9 cellular contexts compared by ENCODE assay signal in the genomic region with DNA sequence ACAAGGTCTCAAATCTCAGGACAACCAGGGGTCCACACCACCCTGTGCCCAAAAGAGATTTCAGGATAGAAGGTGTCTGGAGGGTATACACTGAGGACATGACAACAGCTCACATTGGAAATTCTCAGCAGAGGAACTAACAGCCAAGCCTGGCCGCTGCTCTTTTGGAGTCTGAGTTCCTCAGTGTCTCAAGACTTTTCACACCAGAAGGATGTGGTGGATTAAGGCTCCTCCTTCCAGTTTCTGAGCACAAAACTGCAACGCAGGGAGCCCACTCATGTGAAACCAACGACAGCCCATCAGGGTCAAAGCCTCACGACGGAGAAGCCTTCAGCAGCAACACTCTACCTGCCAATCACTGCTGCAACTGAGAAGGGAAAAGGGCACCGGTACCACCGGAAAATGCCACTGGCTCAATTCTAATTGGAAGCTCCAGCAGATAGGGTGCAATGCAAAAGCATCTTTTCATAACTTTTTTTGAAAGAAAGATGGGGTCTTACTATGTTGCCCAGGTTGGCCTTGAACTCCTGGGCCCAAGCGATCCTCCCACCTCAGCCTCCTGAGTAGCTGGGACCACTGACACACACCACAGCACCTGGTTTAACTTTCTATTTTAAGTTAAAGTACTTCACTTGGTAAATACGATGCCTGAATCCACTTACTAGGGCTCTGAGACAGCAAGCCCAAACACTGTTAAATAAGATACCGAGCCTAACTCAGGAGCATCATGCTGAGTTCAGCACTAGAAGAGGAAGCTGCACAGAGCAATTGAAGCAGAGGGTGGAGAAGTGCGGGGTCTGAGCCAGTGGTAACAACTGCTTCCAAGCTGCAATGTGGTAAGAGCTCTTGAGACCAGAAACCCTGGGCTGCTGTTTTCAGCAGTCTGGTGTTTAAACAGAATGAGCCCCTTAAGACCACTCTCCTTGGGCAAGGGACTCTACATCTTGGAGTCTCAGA. TPM values are rescaled to one million over a fixed set of nuclear protein-coding genes. Genes with fewer than 3 reads are reported as not detected.
DNase-seq lines count a peak whose midpoint lies in the region; ATAC-seq, FAIRE-seq and TF ChIP-seq lines count a peak whose summit lies in the region.
"Had no signal": no experiment of that assay in that cellular context is flagged by ENCODE, and none has a peak within 500 bp of the region (broad histone marks: within the 10 kb centered on the region; RNA-seq: fewer than 3 reads in every experiment).

No MANE protein-coding gene starts in this region.

- ATAC-seq in activated T-helper 17 cell treated with anti-CD3 and anti-CD28 coated beads, Interleukin-2, amount 50 U/mL, for 72 hours (replicated peaks): peak; percentile 66
- ATAC-seq in memory B cell (ENCODE audit: low read depth) (peak; percentile 81), foreskin keratinocyte (no peak)

- H3K4me1 Mint-ChIP-seq in IgD-negative memory B cell (peaks cover 51 to 78% (median 61%) of the 10 kb centered on the region in 3 donors), memory B cell (peaks cover 58% of the 10 kb centered on the region)
- peaks cover 63% of the 10 kb centered on the region for H3K4me1 Mint-ChIP-seq in activated T-helper 17 cell treated with anti-CD3 and anti-CD28 coated beads, Interleukin-2, amount 50 U/mL, for 72 hours

- no peaks in the 10 kb centered on the region for H3K9me3 Mint-ChIP-seq in IgD-negative memory B cell
- H3K9me3 Mint-ChIP-seq in activated T-helper 17 cell treated with anti-CD3 and anti-CD28 coated beads, Interleukin-2, amount 50 U/mL, for 72 hours: no peaks in the 10 kb centered on the region
- no peaks in the 10 kb centered on the region for H3K9me3 Mint-ChIP-seq in memory B cell

- H3K27me3 ChIP-seq in foreskin keratinocyte: no peaks in the 10 kb centered on the region
- H3K27me3 ChIP-seq: SJSA1 had no signal

- H3K4me3 Mint-ChIP-seq in IgD-negative memory B cell: peak overlapping the region; percentile 79 to 92 (median 82)
- H3K4me3 Mint-ChIP-seq in activated T-helper 17 cell treated with anti-CD3 and anti-CD28 coated beads, Interleukin-2, amount 50 U/mL, for 72 hours: peak overlapping the region; percentile 87
- H3K4me3 Mint-ChIP-seq in memory B cell: peak overlapping the region; percentile 79

- peak; percentile 47 for DNase-seq in activated T-cell treated with anti-CD3 and anti-CD28 coated beads for 48 hours (ENCODE audit: low read depth)
- DNase-seq in activated T-cell treated with anti-CD3 and anti-CD28 coated beads for 4 hours: no peak
- DNase-seq in memory B cell (ENCODE audit: low spot score in 2 of 2): peak; percentile 44 to 63
- no peak for DNase-seq in D721Med (ENCODE audit: insufficient read length, low spot score)
- DNase-seq in foreskin keratinocyte: no peak
- no peak for DNase-seq in COLO668 (lab: John Stamatoyannopoulos, UW; ENCODE audit: unreplicated experiment)

- peak overlapping the region; percentile 93 to 98 (median 96) for H3K27ac Mint-ChIP-seq in IgD-negative memory B cell
- H3K27ac Mint-ChIP-seq in activated T-helper 17 cell treated with anti-CD3 and anti-CD28 coated beads, Interleukin-2, amount 50 U/mL, for 72 hours: peak overlapping the region; percentile 93
- peak overlapping the region; percentile 94 for H3K27ac Mint-ChIP-seq in memory B cell

- no peaks in the 10 kb centered on the region for H3K27me3 Mint-ChIP-seq in IgD-negative memory B cell
- no peaks in the 10 kb centered on the region for H3K27me3 Mint-ChIP-seq in activated T-helper 17 cell treated with anti-CD3 and anti-CD28 coated beads, Interleukin-2, amount 50 U/mL, for 72 hours
- H3K27me3 Mint-ChIP-seq in memory B cell: no peaks in the 10 kb centered on the region

- peaks cover 3% of the 10 kb centered on the region for H3K36me3 Mint-ChIP-seq in IgD-negative memory B cell
- H3K36me3 Mint-ChIP-seq in activated T-helper 17 cell treated with anti-CD3 and anti-CD28 coated beads, Interleukin-2, amount 50 U/mL, for 72 hours (ENCODE audit: low read depth): peaks cover 74% of the 10 kb centered on the region
- peaks cover 2% of the 10 kb centered on the region for H3K36me3 Mint-ChIP-seq in memory B cell

- H3K4me1 ChIP-seq in foreskin keratinocyte: no peaks in the 10 kb centered on the region

- no peak for TF ChIP-seq CTCF in D721Med (IDR thresholded peaks at IDR 0.05; ENCODE audit: insufficient read depth, missing control alignments)
- no peak for TF ChIP-seq CTCF in foreskin keratinocyte (conservative IDR thresholded peaks at IDR 0.05)

- no peak overlapping the region for H3K27ac ChIP-seq in foreskin keratinocyte
- H3K27ac ChIP-seq: SJSA1 had no signal

- FAIRE-seq in D721Med (lab: Jason Lieb, UNC): no peak

RNA-seq across cellular contexts. Expression of gene CAPZB, which starts 7.8 kb away (rescaled TPM):
- polyA plus RNA-seq in IgD-negative memory B cell (419 TPM), foreskin keratinocyte (285 and 303 TPM in 2 replicates)
- 100 to 1,000 TPM; 291 to 399 TPM for total RNA-seq in activated T-helper 17 cell treated with anti-CD3 and anti-CD28 coated beads, Interleukin-2, amount 50 U/mL, for 72 hours
- total RNA-seq in foreskin keratinocyte: 181 and 196 TPM in 2 replicates

Comparison
In these comparisons a context has a peak if more than half of its experiments do, and no peak if none do; other contexts are left out.
1. DNase-seq: peak in activated T-cell treated with anti-CD3 and anti-CD28 coated beads for 48 hours (single experiment) and memory B cell (2 of 2); none in activated T-cell treated with anti-CD3 and anti-CD28 coated beads for 4 hours (single experiment), D721Med (single experiment), foreskin keratinocyte (0 of 2) and COLO668 (single experiment).
2. Peak in every context shown above with its lines, with median percentiles within 50 percentile points of each other: H3K27ac Mint-ChIP-seq and H3K4me3 Mint-ChIP-seq.